In the genomic region with DNA sequence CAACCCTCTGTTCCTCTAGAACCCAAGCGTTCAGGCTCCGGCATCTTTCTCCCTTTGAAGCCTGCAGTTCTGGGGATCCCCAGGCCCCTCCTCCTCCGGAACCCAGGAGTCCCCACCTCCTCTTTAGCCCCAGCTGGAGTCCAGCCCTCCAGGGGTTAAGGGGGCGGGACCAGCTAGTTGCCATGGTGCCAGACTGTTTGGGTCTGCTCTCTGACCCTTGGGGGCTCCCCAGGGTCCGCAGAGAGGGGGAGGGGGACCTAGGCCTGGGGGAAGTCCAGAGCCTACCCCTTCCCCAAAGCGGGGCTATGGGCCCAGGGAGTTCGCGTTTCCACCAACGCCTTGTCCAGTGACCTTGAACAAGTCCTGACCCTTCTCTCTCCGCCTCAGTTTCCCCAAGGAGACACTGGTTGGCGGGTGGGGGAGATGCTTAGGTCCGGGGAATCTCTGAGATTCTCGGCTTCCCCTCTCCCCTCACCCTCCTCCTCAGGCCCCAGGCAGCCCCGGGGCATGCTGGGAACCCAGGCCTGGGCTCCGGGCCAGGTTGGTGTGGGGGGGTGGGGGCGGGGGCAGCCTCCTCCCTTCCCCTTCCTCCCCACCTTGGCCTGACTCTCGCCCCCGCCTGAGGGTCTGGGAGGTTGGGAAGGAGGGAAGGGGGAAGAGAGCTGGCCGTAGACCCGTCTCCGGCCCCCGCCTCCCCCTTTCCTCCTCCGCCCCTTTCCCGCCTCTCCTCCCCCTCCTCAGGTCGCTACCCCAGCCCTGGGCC, we compare ENCODE assay signal across 1 cellular context.
TF ChIP-seq lines count a peak whose summit lies in the region.

No MANE protein-coding gene starts in this region.

TF ChIP-seq in K562, 482 proteins besides CTCF, POLR2A, EP300 and RAD21 (continued from another document):
- TF ChIP-seq, protein P1, sequence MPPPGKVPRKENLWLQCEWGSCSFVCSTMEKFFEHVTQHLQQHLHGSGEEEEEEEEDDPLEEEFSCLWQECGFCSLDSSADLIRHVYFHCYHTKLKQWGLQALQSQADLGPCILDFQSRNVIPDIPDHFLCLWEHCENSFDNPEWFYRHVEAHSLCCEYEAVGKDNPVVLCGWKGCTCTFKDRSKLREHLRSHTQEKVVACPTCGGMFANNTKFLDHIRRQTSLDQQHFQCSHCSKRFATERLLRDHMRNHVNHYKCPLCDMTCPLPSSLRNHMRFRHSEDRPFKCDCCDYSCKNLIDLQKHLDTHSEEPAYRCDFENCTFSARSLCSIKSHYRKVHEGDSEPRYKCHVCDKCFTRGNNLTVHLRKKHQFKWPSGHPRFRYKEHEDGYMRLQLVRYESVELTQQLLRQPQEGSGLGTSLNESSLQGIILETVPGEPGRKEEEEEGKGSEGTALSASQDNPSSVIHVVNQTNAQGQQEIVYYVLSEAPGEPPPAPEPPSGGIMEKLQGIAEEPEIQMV (tag; conservative IDR thresholded peaks at IDR 0.05; ENCODE audit: low read depth) = peak; percentile 87
- TF ChIP-seq PTRF (tag; IDR thresholded peaks at IDR 0.05) = no peak
